Comparison of ENCODE assay signal across 8 cellular contexts in the genomic region with DNA sequence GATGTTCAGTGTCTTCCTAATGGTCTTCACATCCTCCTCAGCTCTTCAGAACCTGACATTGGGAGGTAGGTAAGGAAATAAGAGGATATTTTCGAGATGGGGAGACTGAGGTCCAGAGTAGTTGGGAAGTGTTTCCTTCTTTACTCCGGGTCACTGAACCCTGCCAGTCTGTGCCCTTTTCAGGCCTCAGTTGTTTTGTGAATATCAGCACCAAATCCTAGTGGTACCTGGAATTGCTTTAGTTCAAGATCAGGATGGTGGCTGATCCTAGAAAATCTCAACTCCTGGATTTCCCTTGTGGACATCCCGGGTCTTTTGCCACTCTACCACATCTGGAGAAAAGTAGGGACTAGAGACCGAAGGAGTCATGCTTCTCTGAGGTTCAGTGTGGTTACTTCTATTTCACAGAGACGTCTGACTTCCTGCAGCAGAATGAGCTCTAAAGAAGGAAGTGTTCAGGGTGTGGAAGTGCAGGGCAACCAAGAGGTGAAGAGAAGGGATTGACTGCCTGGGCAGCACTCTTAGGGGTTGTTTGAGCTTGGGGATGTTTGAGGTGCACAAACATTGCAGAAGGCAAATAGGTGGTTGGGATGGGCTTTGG. TPM values are rescaled to one million over a fixed set of nuclear protein-coding genes. Genes with fewer than 3 reads are reported as not detected.
A peak's percentile ranks its signal among the peaks of the same experiment; 100 is the strongest.
DNase-seq lines count a peak whose midpoint lies in the region; ATAC-seq and TF ChIP-seq lines count a peak whose summit lies in the region.

No MANE protein-coding gene starts in this region.

- no peaks in the 10 kb centered on the region for H3K9me3 ChIP-seq in iPS DF 6.9 (ENCODE audit: control insufficient read depth, insufficient read depth, low read length)
- no peaks in the 10 kb centered on the region for H3K9me3 ChIP-seq in spleen

- TF ChIP-seq CTCF in GM06990 (IDR thresholded peaks at IDR 0.05; ENCODE audit: insufficient read depth, low read length, poor library complexity, severe bottlenecking) (no peak), spleen (IDR thresholded peaks at IDR 0.05 in 8 of 11, conservative IDR thresholded peaks at IDR 0.05 in 3 of 11) (peak in 3 of 11 experiments; percentile 27 to 43 (median 28))

- no peak overlapping the region for H3K27ac ChIP-seq in iPS DF 6.9 (ENCODE audit: low read length)
- H3K27ac ChIP-seq in spleen: peak overlapping the region; percentile 78 to 97 (median 92)

- H3K4me1 ChIP-seq in iPS DF 6.9 (ENCODE audit: control insufficient read depth, insufficient read depth, low read length) (0 out of 2 replicates have a peak, but pooled peaks cover 1% of the 10 kb centered on the region), spleen (peaks cover 22 to 83% (median 54%) of the 10 kb centered on the region in 6 donors)

- TF ChIP-seq POLR2A in spleen (IDR thresholded peaks at IDR 0.05): peak in 2 of 3 donors; percentile 52 to 63

- H3K27me3 ChIP-seq in GM06990 (replicated peaks; ENCODE audit: control insufficient read depth, insufficient read depth, low read length) (no peaks in the 10 kb centered on the region), iPS DF 6.9 (ENCODE audit: control insufficient read depth, insufficient read depth, low read length) (no peaks in the 10 kb centered on the region), spleen (replicated peaks in 1 of 7) (no peaks in the 10 kb centered on the region)

- intact Hi-C loops in spleen (cut with DNase I; ENCODE audit: low total_unique reads): no loop called here

- no peak for ATAC-seq in GM19351 (IDR thresholded peaks at IDR 0.05; ENCODE audit: unreplicated experiment)
- ATAC-seq in HG02588 (IDR thresholded peaks at IDR 0.05; ENCODE audit: unreplicated experiment): no peak

- H3K4me3 ChIP-seq in GM06990 (replicated peaks; ENCODE audit: low read depth, low read length): peak overlapping the region; percentile 97
- H3K4me3 ChIP-seq in iPS DF 6.9 (ENCODE audit: low read length): peak overlapping the region; percentile 80; the same call in 1 of the 2 replicates
- H3K4me3 ChIP-seq in spleen: peak overlapping the region; percentile 69 to 90 (median 84)

- H3K36me3 ChIP-seq in GM06990 (ENCODE audit: control insufficient read depth, insufficient read depth, low read length): no peaks in the 10 kb centered on the region; the same call in none of the 2 replicates
- H3K36me3 ChIP-seq in iPS DF 6.9 (ENCODE audit: control insufficient read depth, insufficient read depth, low read length): no peaks in the 10 kb centered on the region
- peaks cover 0 to 7% (median 2%) of the 10 kb centered on the region in 6 donors for H3K36me3 ChIP-seq in spleen

- DNase-seq in GM06990 (ENCODE audit: extremely low read depth, insufficient read length) (peak; percentile 41), NOMO-1 treated with DMSO at 0.1 percent for 48 hours (lab: John Stamatoyannopoulos, UW; ENCODE audit: unreplicated experiment) (peak; percentile 87), iPS DF 6.9 (ENCODE audit: low read depth, low spot score) (no peak), spleen (no peak), midbrain (lab: John Stamatoyannopoulos, UW) (no peak)
- peak; percentile 19 for DNase-seq in activated naive CD4-positive, alpha-beta T cell treated with anti-CD3 and anti-CD28 coated beads, Interleukin-2, amount 50 U/mL, for 16 hours

- no CpG with 5 or more reads among the region's 5 CpGs for WGBS in iPS DF 6.9 (ENCODE audit: insufficient coverage, insufficient read length)
- WGBS in spleen, 5 donors: 7 to 18% (median 10%) methylated on average over 5 of the region's 5 CpGs

RNA-seq across cellular contexts. Expression of a gene that starts 1.0 kb away (rescaled TPM):
- 100 to 1,000 TPM; 115 to 241 (median 130) TPM for total RNA-seq in spleen
- polyA plus RNA-seq in spleen: 10 to 100 TPM; 19.0 to 26.5 (median 19.7) TPM

RNA-seq across cellular contexts. Expression of a gene that starts 7.1 kb away (rescaled TPM):
- 10 to 100 TPM; 11.6 to 18.0 (median 15.5) TPM for total RNA-seq in spleen
- polyA plus RNA-seq in spleen: 10 to 100 TPM; 13.6 to 19.4 (median 18.4) TPM

RNA-seq across cellular contexts. Expression of a gene that starts 57.4 kb away (rescaled TPM):
- total RNA-seq in spleen: 10 to 100 TPM; 27.0 to 51.6 (median 34.2) TPM
- 10 to 100 TPM; 31.9 to 61.4 (median 32.8) TPM for polyA plus RNA-seq in spleen

Comparison
In these comparisons a context has a peak if more than half of its experiments do, and no peak if none do; other contexts are left out.
1. DNase-seq: peak in GM06990 (single experiment), NOMO-1 treated with DMSO at 0.1 percent for 48 hours (single experiment) and activated naive CD4-positive, alpha-beta T cell treated with anti-CD3 and anti-CD28 coated beads, Interleukin-2, amount 50 U/mL, for 16 hours (single experiment); none in iPS DF 6.9 (single experiment), spleen (single experiment) and midbrain (single experiment).
2. Peak in every context shown above with its lines, with median percentiles within 50 percentile points of each other: H3K4me3 ChIP-seq.